In genomic region chr17:39199986-39200879, GRCh38 we compare ENCODE assay signal across 8 cellular contexts. TPM values are rescaled to one million over a fixed set of nuclear protein-coding genes. Genes with fewer than 3 reads are reported as not detected.
DNase-seq lines count a peak whose midpoint lies in the region; ATAC-seq and TF ChIP-seq lines count a peak whose summit lies in the region.

TSS of gene RPL19 (plus strand) at chr17:39200283. CDS start at chr17:39200345, 62 bp downstream.

- no peak for TF ChIP-seq CTCF in AG10803 (conservative IDR thresholded peaks at IDR 0.05; ENCODE audit: low read length)
- TF ChIP-seq CTCF in chondrocyte (IDR thresholded peaks at IDR 0.05) = no peak
- TF ChIP-seq CTCF in kidney epithelial cell (IDR thresholded peaks at IDR 0.05; ENCODE audit: insufficient read depth, low read length, poor library complexity, severe bottlenecking) = no peak

- peak within 1 kb of the TSS; percentile 99 for H3K27ac Mint-ChIP-seq in chondrocyte (ENCODE audit: unreplicated experiment)

- H3K4me1 Mint-ChIP-seq in chondrocyte (ENCODE audit: low read depth) = peaks cover 59% of the 10 kb centered on the region

- H3K9me3 Mint-ChIP-seq in chondrocyte (ENCODE audit: low read depth) = no peaks in the 10 kb centered on the region

- H3K36me3 ChIP-seq in kidney epithelial cell (ENCODE audit: control insufficient read depth, insufficient read depth, low read length) = peaks cover 10% of the 10 kb centered on the region

- peak; percentile 98 for TF ChIP-seq POLR2A in GM19099 (IDR thresholded peaks at IDR 0.05; ENCODE audit: extremely low read depth, insufficient read length, low read depth)

- H3K27me3 ChIP-seq in kidney epithelial cell (ENCODE audit: control insufficient read depth, insufficient read depth, low read length) = no peaks in the 10 kb centered on the region

- peak; percentile 94 for DNase-seq in AG10803 (ENCODE audit: low read depth)
- peak; percentile 88 to 96 for DNase-seq in NCI-H524 (lab: John Stamatoyannopoulos, UW)
- peak; percentile 79 to 80 for DNase-seq in activated CD4-positive, alpha-beta T cell treated with anti-CD3 and anti-CD28 coated beads for 24 hours (ENCODE audit: low read depth in 2 of 2)
- no peak for DNase-seq in chondrocyte (ENCODE audit: low spot score)
- DNase-seq in kidney epithelial cell (ENCODE audit: low read depth) = peak; percentile 81
- peak; percentile 93 for DNase-seq in stimulated activated CD4-positive, alpha-beta T cell treated with anti-CD3 and anti-CD28 coated beads, Interleukin-15, amount 100 ng/mL, for 24 hours

- H3K4me3 Mint-ChIP-seq in chondrocyte (ENCODE audit: unreplicated experiment) = peak within 1 kb of the TSS; percentile 98

- peaks cover 36% of the 10 kb centered on the region for H3K36me3 Mint-ChIP-seq in chondrocyte (ENCODE audit: low read depth)

- H3K27me3 Mint-ChIP-seq in chondrocyte (ENCODE audit: low read depth) = no peaks in the 10 kb centered on the region

- ATAC-seq in HG03442 (IDR thresholded peaks at IDR 0.05; ENCODE audit: unreplicated experiment) = peak; percentile 62

- peak within 1 kb of the TSS; percentile 79 for H3K4me3 ChIP-seq in AG10803 (ENCODE audit: low read length)
- peak within 1 kb of the TSS; percentile 95 for H3K4me3 ChIP-seq in kidney epithelial cell (ENCODE audit: low read depth, low read length)

RNA-seq across cellular contexts. Expression of gene RPL19, which starts in this region (rescaled TPM):
- total RNA-seq in chondrocyte (1,031 to 1,318 TPM (median 1,035 TPM) in 3 replicates), kidney epithelial cell (3,729 and 4,555 TPM in 2 replicates)
